Comparison of ENCODE assay signal across 1 cellular context in genomic region chr17:43562679-43563146, GRCh38.
TF ChIP-seq lines count a peak whose summit lies in the region.

No MANE protein-coding gene starts in this region.

TF ChIP-seq in HepG2, 621 proteins besides CTCF, POLR2A, EP300 and RAD21 (continued from another document and continues in another):
- TF ChIP-seq, protein P1, sequence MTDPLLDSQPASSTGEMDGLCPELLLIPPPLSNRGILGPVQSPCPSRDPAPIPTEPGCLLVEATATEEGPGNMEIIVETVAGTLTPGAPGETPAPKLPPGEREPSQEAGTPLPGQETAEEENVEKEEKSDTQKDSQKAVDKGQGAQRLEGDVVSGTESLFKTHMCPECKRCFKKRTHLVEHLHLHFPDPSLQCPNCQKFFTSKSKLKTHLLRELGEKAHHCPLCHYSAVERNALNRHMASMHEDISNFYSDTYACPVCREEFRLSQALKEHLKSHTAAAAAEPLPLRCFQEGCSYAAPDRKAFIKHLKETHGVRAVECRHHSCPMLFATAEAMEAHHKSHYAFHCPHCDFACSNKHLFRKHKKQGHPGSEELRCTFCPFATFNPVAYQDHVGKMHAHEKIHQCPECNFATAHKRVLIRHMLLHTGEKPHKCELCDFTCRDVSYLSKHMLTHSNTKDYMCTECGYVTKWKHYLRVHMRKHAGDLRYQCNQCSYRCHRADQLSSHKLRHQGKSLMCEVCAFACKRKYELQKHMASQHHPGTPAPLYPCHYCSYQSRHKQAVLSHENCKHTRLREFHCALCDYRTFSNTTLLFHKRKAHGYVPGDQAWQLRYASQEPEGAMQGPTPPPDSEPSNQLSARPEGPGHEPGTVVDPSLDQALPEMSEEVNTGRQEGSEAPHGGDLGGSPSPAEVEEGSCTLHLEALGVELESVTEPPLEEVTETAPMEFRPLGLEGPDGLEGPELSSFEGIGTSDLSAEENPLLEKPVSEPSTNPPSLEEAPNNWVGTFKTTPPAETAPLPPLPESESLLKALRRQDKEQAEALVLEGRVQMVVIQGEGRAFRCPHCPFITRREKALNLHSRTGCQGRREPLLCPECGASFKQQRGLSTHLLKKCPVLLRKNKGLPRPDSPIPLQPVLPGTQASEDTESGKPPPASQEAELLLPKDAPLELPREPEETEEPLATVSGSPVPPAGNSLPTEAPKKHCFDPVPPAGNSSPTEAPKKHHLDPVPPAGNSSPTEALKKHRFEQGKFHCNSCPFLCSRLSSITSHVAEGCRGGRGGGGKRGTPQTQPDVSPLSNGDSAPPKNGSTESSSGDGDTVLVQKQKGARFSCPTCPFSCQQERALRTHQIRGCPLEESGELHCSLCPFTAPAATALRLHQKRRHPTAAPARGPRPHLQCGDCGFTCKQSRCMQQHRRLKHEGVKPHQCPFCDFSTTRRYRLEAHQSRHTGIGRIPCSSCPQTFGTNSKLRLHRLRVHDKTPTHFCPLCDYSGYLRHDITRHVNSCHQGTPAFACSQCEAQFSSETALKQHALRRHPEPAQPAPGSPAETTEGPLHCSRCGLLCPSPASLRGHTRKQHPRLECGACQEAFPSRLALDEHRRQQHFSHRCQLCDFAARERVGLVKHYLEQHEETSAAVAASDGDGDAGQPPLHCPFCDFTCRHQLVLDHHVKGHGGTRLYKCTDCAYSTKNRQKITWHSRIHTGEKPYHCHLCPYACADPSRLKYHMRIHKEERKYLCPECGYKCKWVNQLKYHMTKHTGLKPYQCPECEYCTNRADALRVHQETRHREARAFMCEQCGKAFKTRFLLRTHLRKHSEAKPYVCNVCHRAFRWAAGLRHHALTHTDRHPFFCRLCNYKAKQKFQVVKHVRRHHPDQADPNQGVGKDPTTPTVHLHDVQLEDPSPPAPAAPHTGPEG (CRISPR knock-in tag; IDR thresholded peaks at IDR 0.05): no peak
- TF ChIP-seq YEATS2 (CRISPR knock-in tag; IDR thresholded peaks at IDR 0.05; ENCODE audit: borderline replicate concordance) (no peak), PPARG (CRISPR knock-in tag; conservative IDR thresholded peaks at IDR 0.05) (0 out of 2 replicates have a peak, but pooled peaks have one; percentile 20), ATM (IDR thresholded peaks at IDR 0.05; ENCODE audit: borderline replicate concordance) (no peak), CCDC6 (CRISPR knock-in tag; IDR thresholded peaks at IDR 0.05) (no peak), THAP8 (CRISPR knock-in tag; IDR thresholded peaks at IDR 0.05; ENCODE audit: borderline replicate concordance) (no peak), MED1 (CRISPR knock-in tag; IDR thresholded peaks at IDR 0.05) (0 out of 2 replicates have a peak, but pooled peaks have one; percentile 12), E2F5 (CRISPR knock-in tag; conservative IDR thresholded peaks at IDR 0.05) (no peak), REPIN1 (CRISPR knock-in tag; IDR thresholded peaks at IDR 0.05; ENCODE audit: borderline replicate concordance, low read depth) (no peak), ZNF770 (CRISPR knock-in tag; IDR thresholded peaks at IDR 0.05) (no peak), MEIS1 (CRISPR knock-in tag; IDR thresholded peaks at IDR 0.05; ENCODE audit: borderline replicate concordance) (no peak), HOXA9 (CRISPR knock-in tag; IDR thresholded peaks at IDR 0.05; ENCODE audit: borderline replicate concordance) (no peak), ZNF468 (CRISPR knock-in tag; IDR thresholded peaks at IDR 0.05) (no peak), ATRX (CRISPR knock-in tag; IDR thresholded peaks at IDR 0.05; ENCODE audit: borderline replicate concordance) (no peak), NFATC3 (CRISPR knock-in tag; IDR thresholded peaks at IDR 0.05) (no peak), ZNF777 (CRISPR knock-in tag; IDR thresholded peaks at IDR 0.05) (no peak), FOXC1 (CRISPR knock-in tag; IDR thresholded peaks at IDR 0.05; ENCODE audit: borderline replicate concordance) (no peak), AKAP8 (CRISPR knock-in tag; IDR thresholded peaks at IDR 0.05) (no peak), ZBTB49 (CRISPR knock-in tag; IDR thresholded peaks at IDR 0.05; ENCODE audit: borderline replicate concordance) (no peak), SMAD9 (CRISPR knock-in tag; IDR thresholded peaks at IDR 0.05) (no peak), HNF4A (CRISPR knock-in tag; IDR thresholded peaks at IDR 0.05) (peak; percentile 61; the same call in 1 of the 2 replicates), NFRKB (IDR thresholded peaks at IDR 0.05) (no peak), ZNF18 (CRISPR knock-in tag; IDR thresholded peaks at IDR 0.05; ENCODE audit: insufficient replicate concordance) (no peak), ZFP91 (CRISPR knock-in tag; IDR thresholded peaks at IDR 0.05; ENCODE audit: borderline replicate concordance) (no peak; the same call in 1 of the 2 replicates), ZNF558 (CRISPR knock-in tag; IDR thresholded peaks at IDR 0.05; ENCODE audit: borderline replicate concordance) (no peak), ZNF572 (CRISPR knock-in tag; IDR thresholded peaks at IDR 0.05) (no peak), ZNF232 (CRISPR knock-in tag; IDR thresholded peaks at IDR 0.05; ENCODE audit: borderline replicate concordance) (no peak), SMAD1 (CRISPR knock-in tag; IDR thresholded peaks at IDR 0.05; ENCODE audit: borderline replicate concordance, low read depth) (no peak), SP140L (CRISPR knock-in tag; IDR thresholded peaks at IDR 0.05; ENCODE audit: borderline replicate concordance) (no peak), MEF2D (CRISPR knock-in tag; IDR thresholded peaks at IDR 0.05) (no peak), ZNF776 (CRISPR knock-in tag; IDR thresholded peaks at IDR 0.05) (no peak), ZNF782 (CRISPR knock-in tag; IDR thresholded peaks at IDR 0.05; ENCODE audit: borderline replicate concordance) (no peak), SALL1 (CRISPR knock-in tag; IDR thresholded peaks at IDR 0.05) (peak; percentile 45; the same call in 1 of the 2 replicates), ZNF552 (CRISPR knock-in tag; IDR thresholded peaks at IDR 0.05; ENCODE audit: borderline replicate concordance) (no peak), HNF1B (CRISPR knock-in tag; IDR thresholded peaks at IDR 0.05) (no peak), ZNF841 (CRISPR knock-in tag; IDR thresholded peaks at IDR 0.05; ENCODE audit: borderline replicate concordance) (no peak), PLRG1 (conservative IDR thresholded peaks at IDR 0.05) (no peak), SYNCRIP (IDR thresholded peaks at IDR 0.05; ENCODE audit: insufficient read depth, low read depth, low read length) (no peak)
- TF ChIP-seq, protein P2, sequence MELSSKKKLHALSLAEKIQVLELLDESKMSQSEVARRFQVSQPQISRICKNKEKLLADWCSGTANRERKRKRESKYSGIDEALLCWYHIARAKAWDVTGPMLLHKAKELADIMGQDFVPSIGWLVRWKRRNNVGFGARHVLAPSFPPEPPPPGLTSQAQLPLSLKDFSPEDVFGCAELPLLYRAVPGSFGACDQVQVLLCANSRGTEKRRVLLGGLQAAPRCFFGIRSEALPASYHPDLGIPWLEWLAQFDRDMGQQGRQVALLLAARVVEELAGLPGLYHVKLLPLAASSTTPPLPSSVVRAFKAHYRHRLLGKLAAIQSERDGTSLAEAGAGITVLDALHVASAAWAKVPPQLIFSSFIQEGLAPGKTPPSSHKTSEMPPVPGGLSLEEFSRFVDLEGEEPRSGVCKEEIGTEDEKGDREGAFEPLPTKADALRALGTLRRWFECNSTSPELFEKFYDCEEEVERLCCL (CRISPR knock-in tag; IDR thresholded peaks at IDR 0.05; ENCODE audit: borderline replicate concordance): no peak
- TF ChIP-seq, protein P3, sequence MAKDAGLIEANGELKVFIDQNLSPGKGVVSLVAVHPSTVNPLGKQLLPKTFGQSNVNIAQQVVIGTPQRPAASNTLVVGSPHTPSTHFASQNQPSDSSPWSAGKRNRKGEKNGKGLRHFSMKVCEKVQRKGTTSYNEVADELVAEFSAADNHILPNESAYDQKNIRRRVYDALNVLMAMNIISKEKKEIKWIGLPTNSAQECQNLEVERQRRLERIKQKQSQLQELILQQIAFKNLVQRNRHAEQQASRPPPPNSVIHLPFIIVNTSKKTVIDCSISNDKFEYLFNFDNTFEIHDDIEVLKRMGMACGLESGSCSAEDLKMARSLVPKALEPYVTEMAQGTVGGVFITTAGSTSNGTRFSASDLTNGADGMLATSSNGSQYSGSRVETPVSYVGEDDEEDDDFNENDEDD (CRISPR knock-in tag; IDR thresholded peaks at IDR 0.05; ENCODE audit: borderline replicate concordance): 0 out of 2 replicates have a peak, but pooled peaks have one; percentile 14
- TF ChIP-seq, protein P4, sequence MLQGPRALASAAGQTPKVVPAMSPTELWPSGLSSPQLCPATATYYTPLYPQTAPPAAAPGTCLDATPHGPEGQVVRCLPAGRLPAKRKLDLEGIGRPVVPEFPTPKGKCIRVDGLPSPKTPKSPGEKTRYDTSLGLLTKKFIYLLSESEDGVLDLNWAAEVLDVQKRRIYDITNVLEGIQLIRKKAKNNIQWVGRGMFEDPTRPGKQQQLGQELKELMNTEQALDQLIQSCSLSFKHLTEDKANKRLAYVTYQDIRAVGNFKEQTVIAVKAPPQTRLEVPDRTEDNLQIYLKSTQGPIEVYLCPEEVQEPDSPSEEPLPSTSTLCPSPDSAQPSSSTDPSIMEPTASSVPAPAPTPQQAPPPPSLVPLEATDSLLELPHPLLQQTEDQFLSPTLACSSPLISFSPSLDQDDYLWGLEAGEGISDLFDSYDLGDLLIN (CRISPR knock-in tag; IDR thresholded peaks at IDR 0.05; ENCODE audit: borderline replicate concordance): no peak
